Comparison of ENCODE assay signal across 9 cellular contexts in the genomic region with DNA sequence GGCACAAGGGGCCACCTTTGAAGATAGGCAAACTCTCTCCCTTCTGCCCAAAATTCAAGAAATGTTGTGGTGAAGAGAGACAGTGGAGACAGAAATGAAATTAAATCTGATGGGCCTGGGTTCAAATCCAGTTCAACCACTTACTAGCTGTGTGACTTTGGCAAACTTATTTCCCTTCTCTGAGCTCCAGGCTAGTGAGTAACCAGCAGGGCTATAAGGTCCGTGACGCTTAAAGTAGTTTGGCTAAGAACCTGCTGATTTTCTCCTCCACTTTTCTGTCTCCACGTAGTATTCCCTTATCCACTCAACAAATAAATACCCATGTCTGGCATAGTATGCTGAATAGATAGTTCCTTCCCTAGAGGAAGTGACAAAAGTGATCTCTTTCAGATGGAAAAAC. TPM values are rescaled to one million over a fixed set of nuclear protein-coding genes. Genes with fewer than 3 reads are reported as not detected.
DNase-seq lines count a peak whose midpoint lies in the region; ATAC-seq and TF ChIP-seq lines count a peak whose summit lies in the region.
"Had no signal": no experiment of that assay in that cellular context is flagged by ENCODE, and none has a peak within 500 bp of the region (broad histone marks: within the 10 kb centered on the region; RNA-seq: fewer than 3 reads in every experiment).

No MANE protein-coding gene starts in this region.

- ATAC-seq in GM19351 (IDR thresholded peaks at IDR 0.05; ENCODE audit: unreplicated experiment) (no peak), GM21367 (IDR thresholded peaks at IDR 0.05; ENCODE audit: unreplicated experiment) (no peak), HG02938 (IDR thresholded peaks at IDR 0.05; ENCODE audit: unreplicated experiment) (no peak)
- ATAC-seq: right cardiac atrium had no signal

- H3K36me3 Mint-ChIP-seq in MCF 10A (ENCODE audit: insufficient read depth, unreplicated experiment), result peaks cover 14% of the 10 kb centered on the region

- H3K4me3 ChIP-seq in AG10803 (ENCODE audit: low read length), result peak overlapping the region; percentile 86
- H3K4me3 ChIP-seq in KMS-11 (IDR thresholded peaks at IDR 0.05; ENCODE audit: insufficient read depth, low read depth, low read length), result no peak overlapping the region
- peak overlapping the region; percentile 52 to 87 for H3K4me3 ChIP-seq in muscle layer of duodenum (ENCODE audit: low read depth in 1 of 2, low read length in 2 of 2)

- no peaks in the 10 kb centered on the region for H3K27me3 Mint-ChIP-seq in MCF 10A (ENCODE audit: insufficient read depth, unreplicated experiment)

- H4K20me1 ChIP-seq in KMS-11 (ENCODE audit: insufficient read depth), result peaks cover 4% of the 10 kb centered on the region; the same call in 1 of the 2 replicates

- no peak for TF ChIP-seq CTCF in AG10803 (conservative IDR thresholded peaks at IDR 0.05; ENCODE audit: low read length)
- TF ChIP-seq CTCF in KMS-11 (conservative IDR thresholded peaks at IDR 0.05; ENCODE audit: low read depth, low read length), result no peak
- TF ChIP-seq CTCF in MCF 10A (IDR thresholded peaks at IDR 0.05; ENCODE audit: unreplicated experiment), result no peak

- DNase-seq in AG10803 (ENCODE audit: low read depth) (no peak), MCF 10A (ENCODE audit: unreplicated experiment) (no peak), epidermal melanocyte (ENCODE audit: insufficient read length, low spot score) (no peak)
- DNase-seq: right cardiac atrium had no signal

- H3K27ac ChIP-seq in KMS-11, result no peak overlapping the region
- H3K27ac ChIP-seq in muscle layer of duodenum (ENCODE audit: low read length), result no peak overlapping the region

- H3K4me3 Mint-ChIP-seq in MCF 10A (ENCODE audit: unreplicated experiment), result peak overlapping the region; percentile 91

- H2AFZ ChIP-seq in KMS-11 (ENCODE audit: low read depth), result no peak overlapping the region

- POLR2A ChIA-PET in MCF 10A (lab: Yijun Ruan, JAX), result interaction anchor here (0.6 to 16.8 kb wide), 12 partner anchors 9 to 625 kb away, joined by 3 to 403 read pairs (median 7); a partner anchor contains a TSS

- H3K9me3 Mint-ChIP-seq in MCF 10A (ENCODE audit: unreplicated experiment), result no peaks in the 10 kb centered on the region

- CTCF ChIA-PET in MCF 10A (lab: Yijun Ruan, JAX), result interaction anchor here (0.6 to 2.8 kb wide), 9 partner anchors 10 to 1023 kb away, joined by 3 to 14 read pairs (median 4); no protein-coding TSS in a partner anchor

- H3K27me3 ChIP-seq in KMS-11 (ENCODE audit: insufficient read depth, low read depth), result no peaks in the 10 kb centered on the region
- peaks cover 6% of the 10 kb centered on the region for H3K27me3 ChIP-seq in muscle layer of duodenum (ENCODE audit: low read depth, low read length)

- H3K79me2 ChIP-seq in KMS-11 (ENCODE audit: insufficient read depth, low read depth), result peaks cover 48% of the 10 kb centered on the region

- intact Hi-C loops in MCF 10A (cut with micrococcal nuclease), result loop anchor here (5.0 kb wide), 2 partner anchors 34 to 66 kb away; no protein-coding TSS in a partner anchor

- H3K9ac ChIP-seq in KMS-11, result no peak overlapping the region

- peaks cover 23% of the 10 kb centered on the region for H3K4me1 Mint-ChIP-seq in MCF 10A (ENCODE audit: insufficient read depth, unreplicated experiment)

- BruUV-seq in MCF 10A (replicated peaks; lab: Mats Ljungman, UMichigan), result no TSS peak

- H3K4me2 ChIP-seq in KMS-11, result peak overlapping the region; percentile 91

- no peaks in the 10 kb centered on the region for H3K36me3 ChIP-seq in KMS-11 (ENCODE audit: insufficient read depth)
- no peaks in the 10 kb centered on the region for H3K36me3 ChIP-seq in muscle layer of duodenum (ENCODE audit: control insufficient read depth in 1 of 2, insufficient read depth in 2 of 2, low read length in 2 of 2)

- H3K4me1 ChIP-seq in KMS-11 (ENCODE audit: low read depth, poor library complexity, severe bottlenecking) (peaks cover 18% of the 10 kb centered on the region), muscle layer of duodenum (ENCODE audit: control insufficient read depth in 1 of 2, insufficient read depth in 2 of 2, low read length in 2 of 2) (peaks cover 5 to 16% of the 10 kb centered on the region in 2 donors)

- H3K9me3 ChIP-seq in muscle layer of duodenum (ENCODE audit: control insufficient read depth in 1 of 2, low read length in 2 of 2), result no peaks in the 10 kb centered on the region

- peak overlapping the region; percentile 93 for H3K27ac Mint-ChIP-seq in MCF 10A (ENCODE audit: low read depth, unreplicated experiment)

RNA-seq across cellular contexts. Expression of a gene that starts 1.9 kb away (rescaled TPM):
- 87.5 and 95.0 TPM in 2 replicates for total RNA-seq in MCF 10A (2022)
